Comparison of ENCODE assay signal across 2 cellular contexts in the genomic region with DNA sequence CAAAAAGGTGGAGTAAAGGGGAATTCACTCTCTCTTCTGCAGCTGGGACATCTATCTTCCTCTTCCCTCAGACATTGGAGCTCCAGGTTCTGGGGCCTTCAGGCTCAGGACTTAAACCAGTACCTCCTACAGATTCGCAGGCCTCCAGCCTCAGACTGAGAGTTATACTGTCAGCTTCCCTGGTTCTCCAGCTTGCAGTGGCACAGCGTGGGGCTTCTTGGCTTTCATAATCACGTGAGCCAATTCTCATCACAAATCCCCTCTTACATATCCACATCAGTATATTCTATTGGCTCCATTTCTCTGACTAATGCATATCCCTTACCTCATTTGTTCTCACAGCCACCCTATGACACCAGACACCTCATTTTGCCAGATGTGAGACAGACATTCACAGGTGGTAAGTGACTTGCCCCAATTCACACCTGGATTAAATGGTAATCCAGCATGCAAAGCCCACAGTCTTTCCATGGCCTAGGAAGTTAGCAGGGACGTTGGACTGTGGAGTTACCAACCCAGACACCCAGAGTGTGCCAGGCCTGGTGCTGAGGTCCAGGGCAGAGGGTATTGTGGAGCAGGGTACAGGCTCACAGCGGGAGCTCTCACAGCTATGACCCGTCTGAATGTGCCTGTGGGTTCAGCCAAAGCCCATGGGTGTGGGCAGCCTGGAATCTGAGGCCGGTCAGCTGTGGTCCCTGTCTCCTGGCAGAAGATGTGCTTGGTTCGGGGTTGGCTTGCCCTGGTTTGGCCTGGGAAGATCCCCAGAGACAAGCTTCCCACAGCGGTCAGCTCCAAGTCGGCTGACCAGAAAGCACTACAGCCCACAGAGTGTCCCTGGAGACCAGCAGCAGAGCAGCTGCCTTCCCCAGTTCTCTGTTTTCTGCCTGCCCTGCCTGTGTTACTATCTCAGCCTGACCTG.
TF ChIP-seq lines count a peak whose summit lies in the region.

No MANE protein-coding gene starts in this region.

TF ChIP-seq in GM12878, 131 proteins besides CTCF, POLR2A, EP300 and RAD21:
- TF ChIP-seq BHLHE40 (IDR thresholded peaks at IDR 0.05; ENCODE audit: borderline replicate concordance in 1 of 2, low read depth in 2 of 2, low read length in 1 of 2): peak; percentile 8 to 68; a peak in 1 of 4 replicates
- TF ChIP-seq, protein P1, sequence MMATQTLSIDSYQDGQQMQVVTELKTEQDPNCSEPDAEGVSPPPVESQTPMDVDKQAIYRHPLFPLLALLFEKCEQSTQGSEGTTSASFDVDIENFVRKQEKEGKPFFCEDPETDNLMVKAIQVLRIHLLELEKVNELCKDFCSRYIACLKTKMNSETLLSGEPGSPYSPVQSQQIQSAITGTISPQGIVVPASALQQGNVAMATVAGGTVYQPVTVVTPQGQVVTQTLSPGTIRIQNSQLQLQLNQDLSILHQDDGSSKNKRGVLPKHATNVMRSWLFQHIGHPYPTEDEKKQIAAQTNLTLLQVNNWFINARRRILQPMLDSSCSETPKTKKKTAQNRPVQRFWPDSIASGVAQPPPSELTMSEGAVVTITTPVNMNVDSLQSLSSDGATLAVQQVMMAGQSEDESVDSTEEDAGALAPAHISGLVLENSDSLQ (IDR thresholded peaks at IDR 0.05): no peak

TF ChIP-seq in SK-N-SH treated with all-trans-retinoic acid at 6 μM for 48 hours, 23 proteins besides CTCF, POLR2A, EP300 and RAD21:
- TF ChIP-seq ESRRG (CRISPR knock-in tag; IDR thresholded peaks at IDR 0.05) (no peak), BACH2 (CRISPR knock-in tag; IDR thresholded peaks at IDR 0.05; ENCODE audit: borderline replicate concordance) (no peak), OSR1 (CRISPR knock-in tag; IDR thresholded peaks at IDR 0.05) (no peak), TCF4 (CRISPR knock-in tag; IDR thresholded peaks at IDR 0.05; ENCODE audit: borderline replicate concordance) (no peak), RARB (CRISPR knock-in tag; IDR thresholded peaks at IDR 0.05) (no peak), ARNTL (CRISPR knock-in tag; IDR thresholded peaks at IDR 0.05; ENCODE audit: borderline replicate concordance, low read depth) (no peak), TOX (CRISPR knock-in tag; IDR thresholded peaks at IDR 0.05; ENCODE audit: borderline replicate concordance) (no peak), ZFP3 (CRISPR knock-in tag; IDR thresholded peaks at IDR 0.05) (no peak), ZNF70 (CRISPR knock-in tag; IDR thresholded peaks at IDR 0.05) (no peak), PPARA (CRISPR knock-in tag; IDR thresholded peaks at IDR 0.05; ENCODE audit: borderline replicate concordance) (no peak), SNAI2 (CRISPR knock-in tag; IDR thresholded peaks at IDR 0.05) (no peak), CSDC2 (CRISPR knock-in tag; IDR thresholded peaks at IDR 0.05) (no peak), ISL1 (CRISPR knock-in tag; IDR thresholded peaks at IDR 0.05) (no peak), ZFP30 (CRISPR knock-in tag; IDR thresholded peaks at IDR 0.05) (no peak), GLIS3 (CRISPR knock-in tag; IDR thresholded peaks at IDR 0.05) (no peak)
- TF ChIP-seq, protein P2, sequence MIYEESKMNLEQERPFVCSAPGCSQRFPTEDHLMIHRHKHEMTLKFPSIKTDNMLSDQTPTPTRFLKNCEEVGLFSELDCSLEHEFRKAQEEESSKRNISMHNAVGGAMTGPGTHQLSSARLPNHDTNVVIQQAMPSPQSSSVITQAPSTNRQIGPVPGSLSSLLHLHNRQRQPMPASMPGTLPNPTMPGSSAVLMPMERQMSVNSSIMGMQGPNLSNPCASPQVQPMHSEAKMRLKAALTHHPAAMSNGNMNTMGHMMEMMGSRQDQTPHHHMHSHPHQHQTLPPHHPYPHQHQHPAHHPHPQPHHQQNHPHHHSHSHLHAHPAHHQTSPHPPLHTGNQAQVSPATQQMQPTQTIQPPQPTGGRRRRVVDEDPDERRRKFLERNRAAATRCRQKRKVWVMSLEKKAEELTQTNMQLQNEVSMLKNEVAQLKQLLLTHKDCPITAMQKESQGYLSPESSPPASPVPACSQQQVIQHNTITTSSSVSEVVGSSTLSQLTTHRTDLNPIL (CRISPR knock-in tag; IDR thresholded peaks at IDR 0.05; ENCODE audit: low read depth): no peak
- TF ChIP-seq, protein P3, sequence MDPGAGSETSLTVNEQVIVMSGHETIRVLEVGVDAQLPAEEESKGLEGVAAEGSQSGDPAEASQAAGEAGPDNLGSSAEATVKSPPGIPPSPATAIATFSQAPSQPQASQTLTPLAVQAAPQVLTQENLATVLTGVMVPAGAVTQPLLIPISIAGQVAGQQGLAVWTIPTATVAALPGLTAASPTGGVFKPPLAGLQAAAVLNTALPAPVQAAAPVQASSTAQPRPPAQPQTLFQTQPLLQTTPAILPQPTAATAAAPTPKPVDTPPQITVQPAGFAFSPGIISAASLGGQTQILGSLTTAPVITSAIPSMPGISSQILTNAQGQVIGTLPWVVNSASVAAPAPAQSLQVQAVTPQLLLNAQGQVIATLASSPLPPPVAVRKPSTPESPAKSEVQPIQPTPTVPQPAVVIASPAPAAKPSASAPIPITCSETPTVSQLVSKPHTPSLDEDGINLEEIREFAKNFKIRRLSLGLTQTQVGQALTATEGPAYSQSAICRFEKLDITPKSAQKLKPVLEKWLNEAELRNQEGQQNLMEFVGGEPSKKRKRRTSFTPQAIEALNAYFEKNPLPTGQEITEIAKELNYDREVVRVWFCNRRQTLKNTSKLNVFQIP (CRISPR knock-in tag; IDR thresholded peaks at IDR 0.05; ENCODE audit: borderline replicate concordance, low read depth): no peak
- TF ChIP-seq, protein P4, sequence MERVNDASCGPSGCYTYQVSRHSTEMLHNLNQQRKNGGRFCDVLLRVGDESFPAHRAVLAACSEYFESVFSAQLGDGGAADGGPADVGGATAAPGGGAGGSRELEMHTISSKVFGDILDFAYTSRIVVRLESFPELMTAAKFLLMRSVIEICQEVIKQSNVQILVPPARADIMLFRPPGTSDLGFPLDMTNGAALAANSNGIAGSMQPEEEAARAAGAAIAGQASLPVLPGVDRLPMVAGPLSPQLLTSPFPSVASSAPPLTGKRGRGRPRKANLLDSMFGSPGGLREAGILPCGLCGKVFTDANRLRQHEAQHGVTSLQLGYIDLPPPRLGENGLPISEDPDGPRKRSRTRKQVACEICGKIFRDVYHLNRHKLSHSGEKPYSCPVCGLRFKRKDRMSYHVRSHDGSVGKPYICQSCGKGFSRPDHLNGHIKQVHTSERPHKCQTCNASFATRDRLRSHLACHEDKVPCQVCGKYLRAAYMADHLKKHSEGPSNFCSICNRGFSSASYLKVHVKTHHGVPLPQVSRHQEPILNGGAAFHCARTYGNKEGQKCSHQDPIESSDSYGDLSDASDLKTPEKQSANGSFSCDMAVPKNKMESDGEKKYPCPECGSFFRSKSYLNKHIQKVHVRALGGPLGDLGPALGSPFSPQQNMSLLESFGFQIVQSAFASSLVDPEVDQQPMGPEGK (CRISPR knock-in tag; IDR thresholded peaks at IDR 0.05; ENCODE audit: borderline replicate concordance): no peak
- TF ChIP-seq, protein P5, sequence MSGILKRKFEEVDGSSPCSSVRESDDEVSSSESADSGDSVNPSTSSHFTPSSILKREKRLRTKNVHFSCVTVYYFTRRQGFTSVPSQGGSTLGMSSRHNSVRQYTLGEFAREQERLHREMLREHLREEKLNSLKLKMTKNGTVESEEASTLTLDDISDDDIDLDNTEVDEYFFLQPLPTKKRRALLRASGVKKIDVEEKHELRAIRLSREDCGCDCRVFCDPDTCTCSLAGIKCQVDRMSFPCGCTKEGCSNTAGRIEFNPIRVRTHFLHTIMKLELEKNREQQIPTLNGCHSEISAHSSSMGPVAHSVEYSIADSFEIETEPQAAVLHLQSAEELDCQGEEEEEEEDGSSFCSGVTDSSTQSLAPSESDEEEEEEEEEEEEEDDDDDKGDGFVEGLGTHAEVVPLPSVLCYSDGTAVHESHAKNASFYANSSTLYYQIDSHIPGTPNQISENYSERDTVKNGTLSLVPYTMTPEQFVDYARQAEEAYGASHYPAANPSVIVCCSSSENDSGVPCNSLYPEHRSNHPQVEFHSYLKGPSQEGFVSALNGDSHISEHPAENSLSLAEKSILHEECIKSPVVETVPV (CRISPR knock-in tag; IDR thresholded peaks at IDR 0.05): no peak
- TF ChIP-seq, protein P6, sequence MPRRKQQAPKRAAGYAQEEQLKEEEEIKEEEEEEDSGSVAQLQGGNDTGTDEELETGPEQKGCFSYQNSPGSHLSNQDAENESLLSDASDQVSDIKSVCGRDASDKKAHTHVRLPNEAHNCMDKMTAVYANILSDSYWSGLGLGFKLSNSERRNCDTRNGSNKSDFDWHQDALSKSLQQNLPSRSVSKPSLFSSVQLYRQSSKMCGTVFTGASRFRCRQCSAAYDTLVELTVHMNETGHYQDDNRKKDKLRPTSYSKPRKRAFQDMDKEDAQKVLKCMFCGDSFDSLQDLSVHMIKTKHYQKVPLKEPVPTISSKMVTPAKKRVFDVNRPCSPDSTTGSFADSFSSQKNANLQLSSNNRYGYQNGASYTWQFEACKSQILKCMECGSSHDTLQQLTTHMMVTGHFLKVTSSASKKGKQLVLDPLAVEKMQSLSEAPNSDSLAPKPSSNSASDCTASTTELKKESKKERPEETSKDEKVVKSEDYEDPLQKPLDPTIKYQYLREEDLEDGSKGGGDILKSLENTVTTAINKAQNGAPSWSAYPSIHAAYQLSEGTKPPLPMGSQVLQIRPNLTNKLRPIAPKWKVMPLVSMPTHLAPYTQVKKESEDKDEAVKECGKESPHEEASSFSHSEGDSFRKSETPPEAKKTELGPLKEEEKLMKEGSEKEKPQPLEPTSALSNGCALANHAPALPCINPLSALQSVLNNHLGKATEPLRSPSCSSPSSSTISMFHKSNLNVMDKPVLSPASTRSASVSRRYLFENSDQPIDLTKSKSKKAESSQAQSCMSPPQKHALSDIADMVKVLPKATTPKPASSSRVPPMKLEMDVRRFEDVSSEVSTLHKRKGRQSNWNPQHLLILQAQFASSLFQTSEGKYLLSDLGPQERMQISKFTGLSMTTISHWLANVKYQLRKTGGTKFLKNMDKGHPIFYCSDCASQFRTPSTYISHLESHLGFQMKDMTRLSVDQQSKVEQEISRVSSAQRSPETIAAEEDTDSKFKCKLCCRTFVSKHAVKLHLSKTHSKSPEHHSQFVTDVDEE (CRISPR knock-in tag; IDR thresholded peaks at IDR 0.05): no peak
